Comparison of ENCODE assay signal across 8 cellular contexts in the genomic region with DNA sequence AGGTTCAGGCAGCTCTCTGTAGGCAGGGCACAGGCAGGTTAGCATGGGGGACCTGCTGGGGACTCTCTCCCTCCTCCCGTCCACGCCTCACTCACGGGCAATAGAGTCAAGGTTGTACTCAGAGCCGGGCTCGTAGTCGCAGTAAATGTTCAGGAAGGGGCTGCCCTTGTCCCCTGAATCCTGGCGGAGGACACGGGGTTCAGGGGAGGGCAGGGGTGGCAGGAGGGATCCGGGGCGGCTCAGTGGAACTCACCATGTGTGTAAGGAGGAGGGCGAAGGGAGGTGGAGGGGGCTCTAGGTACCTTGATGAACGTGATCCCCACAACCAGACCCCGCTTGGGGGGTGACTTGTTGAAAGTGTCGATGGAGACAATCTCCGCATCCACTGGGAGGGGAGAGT. TPM values are rescaled to one million over a fixed set of nuclear protein-coding genes. Genes with fewer than 3 reads are reported as not detected.
DNase-seq lines count a peak whose midpoint lies in the region; ATAC-seq and TF ChIP-seq lines count a peak whose summit lies in the region.
"Had no signal": no experiment of that assay in that cellular context is flagged by ENCODE, and none has a peak within 500 bp of the region (broad histone marks: within the 10 kb centered on the region; RNA-seq: fewer than 3 reads in every experiment).

No MANE protein-coding gene starts in this region.

- H4K20me1 ChIP-seq in HCT116 (ENCODE audit: insufficient read depth) = no peaks in the 10 kb centered on the region

- H3K9ac ChIP-seq in HCT116 (ENCODE audit: low read length) = peak overlapping the region; percentile 82

- TF ChIP-seq RAD21 in HCT116 (IDR thresholded peaks at IDR 0.05; ENCODE audit: low read depth) = no peak

- CTCF ChIA-PET in HCT116 (lab: Charles Lee) = interaction anchor here (1.0 to 2.6 kb wide), 6 partner anchors 11 to 224 kb away, joined by 3 to 27 read pairs (median 5); a partner anchor contains a TSS

- ATAC-seq in HCT116 = no peak

- H3K4me3 ChIP-seq in HCT116 (replicated peaks in 1 of 2; ENCODE audit: low read depth in 1 of 2, low read length in 2 of 2) (peak overlapping the region; percentile 71 to 92), fibroblast of villous mesenchyme (ENCODE audit: low read depth, low read length) (peak overlapping the region; percentile 82), sigmoid colon (peak overlapping the region in 3 of 4 donors; percentile 66 to 75 (median 72)), Peyer's patch (peak overlapping the region in 2 of 4 donors; percentile 62 to 89)

- RAD21 ChIA-PET in HCT116 (lab: Charles Lee; ENCODE audit: low non-redundant PET in 1 of 2, low total read pairs in 2 of 2, uncharacterized antibody in 2 of 2, unreplicated experiment in 2 of 2) = interaction anchor here (1.0 to 1.6 kb wide), 5 partner anchors 36 to 55 kb away, joined by 3 to 5 read pairs (median 4); no protein-coding TSS in a partner anchor

- BruUV-seq in HCT116 (replicated peaks; lab: Mats Ljungman, UMichigan) = no TSS peak

- H3K36me3 ChIP-seq in HCT116 (ENCODE audit: control insufficient read depth in 1 of 2, insufficient read depth in 2 of 2, low read length in 2 of 2) (no peaks in the 10 kb centered on the region; a peak in 1 of 4 replicates), sigmoid colon (peaks cover 0 to 22% (median 7%) of the 10 kb centered on the region in 4 donors), Peyer's patch (peaks cover 0 to 15% (median 0%) of the 10 kb centered on the region in 3 donors)

- H2AFZ ChIP-seq in HCT116 (ENCODE audit: low read depth, low read length, poor library complexity, severe bottlenecking) = no peak overlapping the region

- intact Hi-C loops in HCT116 (cut with micrococcal nuclease) (loop anchor here (5.0 kb wide), 1 partner anchor 36 kb away; no protein-coding TSS in a partner anchor), sigmoid colon (cut with DNase I) (no loop called here)

- DNase-seq in HCT116 (ENCODE audit: low read depth, low spot score) (no peak), fibroblast of villous mesenchyme (ENCODE audit: low read depth) (no peak), sigmoid colon (no peak), Peyer's patch (no peak), mucosa of gallbladder (ENCODE audit: low spot score) (no peak), amygdala (lab: John Stamatoyannopoulos, UW) (no peak)

- peaks cover 6 to 15% of the 10 kb centered on the region in 2 experiments; a peak in 2 of 4 replicates for H3K4me1 ChIP-seq in HCT116 (ENCODE audit: control insufficient read depth in 1 of 2, insufficient read depth in 2 of 2, low read length in 2 of 2)
- peaks cover 3 to 28% (median 19%) of the 10 kb centered on the region in 4 donors for H3K4me1 ChIP-seq in sigmoid colon
- H3K4me1 ChIP-seq in Peyer's patch = peaks cover 0 to 15% (median 11%) of the 10 kb centered on the region in 4 donors

- TF ChIP-seq CTCF in HCT116 (IDR thresholded peaks at IDR 0.05 in 2 of 3, conservative IDR thresholded peaks at IDR 0.05 in 1 of 3; ENCODE audit: borderline replicate concordance in 1 of 3, insufficient read depth in 1 of 3, low read depth in 2 of 3, low read length in 2 of 3) (no peak), VCaP (conservative IDR thresholded peaks at IDR 0.05) (no peak), fibroblast of villous mesenchyme (IDR thresholded peaks at IDR 0.05; ENCODE audit: insufficient read depth, low read depth, low read length) (no peak), sigmoid colon (IDR thresholded peaks at IDR 0.05) (no peak), Peyer's patch (IDR thresholded peaks at IDR 0.05) (no peak)

- H3K9me3 ChIP-seq in HCT116 (ENCODE audit: control insufficient read depth in 1 of 2, insufficient read depth in 1 of 2, low read depth in 1 of 2, low read length in 2 of 2) (no peaks in the 10 kb centered on the region), sigmoid colon (no peaks in the 10 kb centered on the region), Peyer's patch (no peaks in the 10 kb centered on the region)

- H3K9me2 ChIP-seq in HCT116 (ENCODE audit: insufficient read depth) = no peaks in the 10 kb centered on the region

- no peaks in the 10 kb centered on the region for H3K79me2 ChIP-seq in HCT116 (ENCODE audit: insufficient read depth, low read length)

- H3K27ac ChIP-seq in HCT116 (ENCODE audit: low read depth, low read length) = peak overlapping the region; percentile 78; the same call in 1 of the 2 replicates
- peak overlapping the region; percentile 94; the same call in 1 of the 2 replicates for H3K27ac ChIP-seq in VCaP
- peak overlapping the region in 2 of 4 donors; percentile 92 for H3K27ac ChIP-seq in sigmoid colon
- H3K27ac ChIP-seq in Peyer's patch = no peak overlapping the region

- no peak for TF ChIP-seq EP300 in sigmoid colon (IDR thresholded peaks at IDR 0.05)

- POLR2A ChIA-PET in HCT116 (lab: Charles Lee) = interaction anchor here (0.9 to 2.3 kb wide), 3 partner anchors 12 to 282 kb away, joined by 3 to 10 read pairs (median 3); no protein-coding TSS in a partner anchor

- peak overlapping the region; percentile 74 for H3K4me2 ChIP-seq in HCT116 (ENCODE audit: low read length)

- TF ChIP-seq POLR2A in HCT116 (IDR thresholded peaks at IDR 0.05; ENCODE audit: borderline replicate concordance, extremely low read depth, insufficient read depth, insufficient read length) = no peak
- TF ChIP-seq POLR2A in sigmoid colon (IDR thresholded peaks at IDR 0.05) = no peak
- no peak for TF ChIP-seq POLR2A in Peyer's patch (IDR thresholded peaks at IDR 0.05)

- 90 to 92% methylated on average over 15 of the region's 15 CpGs for WGBS in sigmoid colon, 2 donors

- no peaks in the 10 kb centered on the region for H3K27me3 ChIP-seq in HCT116 (ENCODE audit: insufficient read depth, low read length)
- no peaks in the 10 kb centered on the region for H3K27me3 ChIP-seq in sigmoid colon
- no peaks in the 10 kb centered on the region for H3K27me3 ChIP-seq in Peyer's patch

TF ChIP-seq in HCT116, 20 proteins besides CTCF, POLR2A, EP300 and RAD21 (continues in another document):
- TF ChIP-seq CBX3 (IDR thresholded peaks at IDR 0.05; ENCODE audit: low read depth) (no peak), EZH2phosphoT487 (IDR thresholded peaks at IDR 0.05; ENCODE audit: borderline replicate concordance) (no peak), FOSL1 (IDR thresholded peaks at IDR 0.05; ENCODE audit: low read depth) (no peak), ZFX (IDR thresholded peaks at IDR 0.05) (no peak), POLR2AphosphoS5 (IDR thresholded peaks at IDR 0.05; ENCODE audit: low read depth, low read length) (no peak), EGR1 (IDR thresholded peaks at IDR 0.05; ENCODE audit: low read depth) (no peak)
- TF ChIP-seq, protein P1, sequence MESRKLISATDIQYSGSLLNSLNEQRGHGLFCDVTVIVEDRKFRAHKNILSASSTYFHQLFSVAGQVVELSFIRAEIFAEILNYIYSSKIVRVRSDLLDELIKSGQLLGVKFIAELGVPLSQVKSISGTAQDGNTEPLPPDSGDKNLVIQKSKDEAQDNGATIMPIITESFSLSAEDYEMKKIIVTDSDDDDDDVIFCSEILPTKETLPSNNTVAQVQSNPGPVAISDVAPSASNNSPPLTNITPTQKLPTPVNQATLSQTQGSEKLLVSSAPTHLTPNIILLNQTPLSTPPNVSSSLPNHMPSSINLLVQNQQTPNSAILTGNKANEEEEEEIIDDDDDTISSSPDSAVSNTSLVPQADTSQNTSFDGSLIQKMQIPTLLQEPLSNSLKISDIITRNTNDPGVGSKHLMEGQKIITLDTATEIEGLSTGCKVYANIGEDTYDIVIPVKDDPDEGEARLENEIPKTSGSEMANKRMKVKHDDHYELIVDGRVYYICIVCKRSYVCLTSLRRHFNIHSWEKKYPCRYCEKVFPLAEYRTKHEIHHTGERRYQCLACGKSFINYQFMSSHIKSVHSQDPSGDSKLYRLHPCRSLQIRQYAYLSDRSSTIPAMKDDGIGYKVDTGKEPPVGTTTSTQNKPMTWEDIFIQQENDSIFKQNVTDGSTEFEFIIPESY (IDR thresholded peaks at IDR 0.05; ENCODE audit: extremely low read depth, insufficient replicate concordance, low read length) = no peak

RNA-seq across cellular contexts. Expression of a gene that starts 0.8 kb away (rescaled TPM):
- total RNA-seq in HCT116 (2021; ENCODE audit: unreplicated experiment) = 23.8 TPM
- polyA plus RNA-seq in HCT116 (2012) = 21.3 and 27.5 TPM in 2 replicates
- total RNA-seq in fibroblast of villous mesenchyme = 2.6 and 3.9 TPM in 2 replicates
- 10 to 100 TPM in 1 of 4 donors, 1 to 10 TPM in 3; 4.4 to 10.0 (median 4.7) TPM for total RNA-seq in sigmoid colon
- 10 to 100 TPM in 1 of 3 donors, 1 to 10 TPM in 2; 4.8 to 12.2 (median 8.1) TPM for polyA plus RNA-seq in sigmoid colon
- 10 to 100 TPM in 3 of 4 donors, 1 to 10 TPM in 1; 7.1 to 22.3 (median 13.4) TPM for total RNA-seq in Peyer's patch
- 16.3 TPM for total RNA-seq in mucosa of gallbladder

RNA-seq across cellular contexts. Expression of a gene that starts 11.5 kb away (rescaled TPM):
- total RNA-seq in HCT116 (2021; ENCODE audit: unreplicated experiment) (0.98 TPM), fibroblast of villous mesenchyme (not detected in 2 replicates), sigmoid colon (10 to 100 TPM in 2 of 4 donors, 1 to 10 TPM in 2; 5.9 to 39.9 (median 19.0) TPM), Peyer's patch (under 1 TPM in 2 of 4 donors, not detected in 2; 0.53 to 0.85 TPM), mucosa of gallbladder (5.1 TPM)
- 1.4 and 2.5 TPM in 2 replicates for polyA plus RNA-seq in HCT116 (2012)
- polyA plus RNA-seq in sigmoid colon = 1 to 10 TPM in 1 of 3 donors, not detected in 2; 1.1 TPM
- total RNA-seq: mononuclear cell had no signal

RNA-seq across cellular contexts. Expression of a gene that starts 31.7 kb away (rescaled TPM):
- total RNA-seq in HCT116 (2021; ENCODE audit: unreplicated experiment) = 58.8 TPM
- 42.8 and 45.3 TPM in 2 replicates for polyA plus RNA-seq in HCT116 (2012)
- total RNA-seq in fibroblast of villous mesenchyme = 72.5 and 82.8 TPM in 2 replicates
- 100 to 1,000 TPM in 1 of 4 donors, 10 to 100 TPM in 3; 84.9 to 167 (median 91.8) TPM for total RNA-seq in sigmoid colon
- 100 to 1,000 TPM in 2 of 3 donors, 10 to 100 TPM in 1; 94.2 to 139 (median 109) TPM for polyA plus RNA-seq in sigmoid colon
- total RNA-seq in Peyer's patch = 100 to 1,000 TPM in 2 of 4 donors, 10 to 100 TPM in 2; 78.4 to 154 (median 105) TPM
- 155 TPM for total RNA-seq in mucosa of gallbladder

Comparison
In these comparisons a context has a peak if more than half of its experiments do, and no peak if none do; other contexts are left out.
1. H3K27ac ChIP-seq: peak in HCT116 (single experiment) and VCaP (single experiment); none in Peyer's patch (0 of 4).